Comparison of ENCODE assay signal across 29 cellular contexts in the genomic region with DNA sequence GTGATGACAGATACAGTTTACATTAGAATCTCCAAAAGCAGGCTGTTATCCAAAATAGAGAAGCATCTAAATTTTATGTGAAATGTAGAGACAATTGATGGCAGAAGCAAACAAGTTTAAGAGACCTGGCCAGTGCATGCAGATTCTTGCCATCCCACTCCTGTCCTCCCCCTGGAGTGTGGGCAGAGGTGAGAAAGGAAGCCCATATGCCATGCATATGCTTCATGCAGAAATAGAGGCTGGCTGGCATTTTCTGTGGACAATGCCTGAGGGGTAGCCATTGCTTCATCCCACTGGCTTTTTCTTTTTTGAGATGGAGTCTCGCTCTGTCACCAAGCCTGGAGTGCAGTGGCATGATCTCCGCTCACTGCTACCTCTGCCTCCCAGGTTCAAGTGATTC.
"Had no signal": no experiment of that assay in that cellular context is flagged by ENCODE, and none has a peak within 500 bp of the region (broad histone marks: within the 10 kb centered on the region; RNA-seq: fewer than 3 reads in every experiment).

No MANE protein-coding gene starts in this region.

- H3K27ac Mint-ChIP-seq: activated B cell treated with CpG ODN at 0.5 μM for 24 hours; activated CD8-positive, alpha-beta T cell treated with anti-CD3 and anti-CD28 coated beads for 36 hours; activated naive CD8-positive, alpha-beta T cell; activated T-helper 17 cell treated with anti-CD3 and anti-CD28 coated beads, Interleukin-2, amount 50 U/mL, for 72 hours; T-helper 17 cell; T-helper 2 cell treated with Interferon-gamma antibody and Interleukin-4, amounts not matched to agents 5 μg/mL and 100 μg/mL, for 36 hours had no signal

- H3K4me3 ChIP-seq: esophagus squamous epithelium, gastroesophageal sphincter had no signal

- H3K9me3 Mint-ChIP-seq: activated CD8-positive, alpha-beta T cell treated with anti-CD3 and anti-CD28 coated beads for 36 hours had no signal

- H3K9me3 ChIP-seq: esophagus squamous epithelium had no signal

- H3K4me1 ChIP-seq: gastroesophageal sphincter had no signal

- H3K27me3 Mint-ChIP-seq: activated B cell treated with CpG ODN at 0.5 μM for 24 hours; activated CD8-positive, alpha-beta T cell treated with anti-CD3 and anti-CD28 coated beads for 36 hours; activated naive CD8-positive, alpha-beta T cell; activated T-helper 17 cell treated with anti-CD3 and anti-CD28 coated beads, Interleukin-2, amount 50 U/mL, for 72 hours; central memory CD8-positive, alpha-beta T cell; T-helper 17 cell had no signal

- H3K36me3 ChIP-seq: brain microvascular endothelial cell, esophagus squamous epithelium, gastroesophageal sphincter, WERI-Rb-1 had no signal

- H3K27me3 ChIP-seq: brain microvascular endothelial cell, esophagus squamous epithelium, gastroesophageal sphincter had no signal

- H3K36me3 Mint-ChIP-seq: activated naive CD8-positive, alpha-beta T cell had no signal

- H3K4me1 Mint-ChIP-seq: activated B cell treated with CpG ODN at 0.5 μM for 24 hours; activated T-helper 17 cell treated with anti-CD3 and anti-CD28 coated beads, Interleukin-2, amount 50 U/mL, for 72 hours; central memory CD8-positive, alpha-beta T cell; T-helper 17 cell had no signal

- H3K27ac ChIP-seq: brain microvascular endothelial cell, epithelial cell of prostate, esophagus squamous epithelium, gastroesophageal sphincter, WERI-Rb-1 had no signal

- H3K4me3 Mint-ChIP-seq: activated B cell treated with CpG ODN at 0.5 μM for 24 hours; activated CD8-positive, alpha-beta T cell treated with anti-CD3 and anti-CD28 coated beads for 36 hours; activated naive CD8-positive, alpha-beta T cell; activated T-cell treated with anti-CD3 and anti-CD28 coated beads, Interleukin-2, amount 50 U/mL, for 4 hours; activated T-helper 17 cell treated with anti-CD3 and anti-CD28 coated beads, Interleukin-2, amount 50 U/mL, for 72 hours; central memory CD8-positive, alpha-beta T cell; T-helper 17 cell; T-helper 2 cell treated with Interferon-gamma antibody and Interleukin-4, amounts not matched to agents 5 μg/mL and 100 μg/mL, for 36 hours had no signal

- DNase-seq: activated B cell treated with CpG ODN at 0.5 μM for 24 hours; activated CD4-positive, alpha-beta T cell treated with anti-CD3 and anti-CD28 coated beads for 48 hours; activated CD4-positive, alpha-beta T cell treated with anti-CD3 and anti-CD28 coated beads, Interleukin-2, amount 50 U/mL, for 1 hour; activated CD4-positive, alpha-beta T cell treated with anti-CD3 and anti-CD28 coated beads, Interleukin-2, amount 50 U/mL, for 48 hours; activated CD8-positive, alpha-beta memory T cell treated with anti-CD3 and anti-CD28 coated beads for 24 hours; activated CD8-positive, alpha-beta T cell treated with anti-CD3 and anti-CD28 coated beads for 36 hours; activated effector memory CD4-positive, alpha-beta T cell treated with Interleukin-2 at 50 U/mL for 16 hours; activated gamma-delta T cell treated with Interleukin-2 at 50 U/mL for 16 hours; activated naive CD4-positive, alpha-beta T cell treated with anti-CD3 and anti-CD28 coated beads, Interleukin-2, amount 50 U/mL, for 16 hours; activated naive CD4-positive, alpha-beta T cell treated with Interleukin-2 at 50 U/mL for 16 hours; activated T-cell treated with anti-CD3 and anti-CD28 coated beads, Interleukin-2, amount 50 U/mL, for 4 hours; amniotic stem cell; brain microvascular endothelial cell; cortex of kidney; dermis blood vessel endothelial cell; effector CD8-positive, alpha-beta T cell; esophagus squamous epithelium; foreskin melanocyte; head of caudate nucleus; T-helper 1 cell; T-helper 17 cell; T1000; WERI-Rb-1 had no signal
